15 cellular contexts compared by ENCODE assay signal in genomic region chr16:6250516-6250915, GRCh38.
DNase-seq lines count a peak whose midpoint lies in the region; ATAC-seq and TF ChIP-seq lines count a peak whose summit lies in the region.
"Had no signal": no experiment of that assay in that cellular context is flagged by ENCODE, and none has a peak within 500 bp of the region (broad histone marks: within the 10 kb centered on the region; RNA-seq: fewer than 3 reads in every experiment).

No MANE protein-coding gene starts in this region.

- no peak overlapping the region for H2AFZ ChIP-seq in GM23338

- peaks cover 34% of the 10 kb centered on the region for H3K4me1 Mint-ChIP-seq in GM23338
- no peaks in the 10 kb centered on the region for H3K4me1 Mint-ChIP-seq in activated CD4-positive, alpha-beta memory T cell treated with anti-CD3 and anti-CD28 coated beads for 36 hours (ENCODE audit: low read depth)

- H3F3A ChIP-seq in GM23338 (replicated peaks; ENCODE audit: low read depth), result no peaks in the 10 kb centered on the region

- intact Hi-C loops in activated CD4-positive, alpha-beta memory T cell treated with anti-CD3 and anti-CD28 coated beads for 36 hours (cut with micrococcal nuclease), result no loop called here

- no peak overlapping the region for H3K4ac ChIP-seq in mesendoderm (ENCODE audit: low read depth, low read length)

- no peak overlapping the region for H3K18ac ChIP-seq in mesendoderm (ENCODE audit: low read length)

- no peaks in the 10 kb centered on the region for H3K79me1 ChIP-seq in mesendoderm (ENCODE audit: low read length)

- H3K27me3 ChIP-seq in GM23338 (ENCODE audit: insufficient read depth) (no peaks in the 10 kb centered on the region), mesendoderm (ENCODE audit: insufficient read depth, low read length, poor library complexity) (no peaks in the 10 kb centered on the region)

- peaks cover 2% of the 10 kb centered on the region for H3K27me3 Mint-ChIP-seq in GM23338 (ENCODE audit: insufficient read depth, low read depth, poor library complexity)
- no peaks in the 10 kb centered on the region for H3K27me3 Mint-ChIP-seq in activated CD4-positive, alpha-beta memory T cell treated with anti-CD3 and anti-CD28 coated beads for 36 hours

- CTCF ChIA-PET in activated CD4-positive, alpha-beta memory T cell treated with anti-CD3 and anti-CD28 coated beads for 36 hours (lab: Charles Lee), result no interaction called here

- POLR2A ChIA-PET in activated CD4-positive, alpha-beta memory T cell treated with anti-CD3 and anti-CD28 coated beads for 36 hours (lab: Charles Lee), result no interaction called here

- H3K27ac ChIP-seq in GM23338 (ENCODE audit: low read depth) (no peak overlapping the region), mesendoderm (ENCODE audit: low read depth, low read length) (no peak overlapping the region)

- H3K9me3 Mint-ChIP-seq in GM23338, result no peaks in the 10 kb centered on the region
- peaks cover 22% of the 10 kb centered on the region for H3K9me3 Mint-ChIP-seq in activated CD4-positive, alpha-beta memory T cell treated with anti-CD3 and anti-CD28 coated beads for 36 hours
- H3K9me3 Mint-ChIP-seq: H9 had no signal

- H3K4me3 Mint-ChIP-seq in GM23338, result no peak overlapping the region
- no peak overlapping the region for H3K4me3 Mint-ChIP-seq in activated CD4-positive, alpha-beta memory T cell treated with anti-CD3 and anti-CD28 coated beads for 36 hours
- H3K4me3 Mint-ChIP-seq: CD8-positive, alpha-beta T cell; H9 had no signal

- peaks cover 6% of the 10 kb centered on the region; the same call in 1 of the 2 replicates for H3K9me2 ChIP-seq in GM23338 (ENCODE audit: insufficient read depth)

- H3K4me1 ChIP-seq in GM23338 (ENCODE audit: insufficient read depth), result peaks cover 3% of the 10 kb centered on the region; the same call in 1 of the 2 replicates
- H3K4me1 ChIP-seq in mesendoderm (ENCODE audit: control insufficient read depth, low read depth, low read length), result peaks cover 3% of the 10 kb centered on the region
- H3K4me1 ChIP-seq: Caco-2 had no signal

- no peaks in the 10 kb centered on the region for H3K79me2 ChIP-seq in GM23338 (replicated peaks; ENCODE audit: insufficient read depth)
- no peaks in the 10 kb centered on the region for H3K79me2 ChIP-seq in mesendoderm (ENCODE audit: control insufficient read depth, insufficient read depth, low read length)

- H4K20me1 ChIP-seq in GM23338 (replicated peaks; ENCODE audit: insufficient read depth), result no peaks in the 10 kb centered on the region

- H3K4me2 ChIP-seq in GM23338 (no peak overlapping the region), mesendoderm (ENCODE audit: low read length) (no peak overlapping the region)

- H3K27ac Mint-ChIP-seq in GM23338, result no peak overlapping the region
- no peak overlapping the region for H3K27ac Mint-ChIP-seq in activated CD4-positive, alpha-beta memory T cell treated with anti-CD3 and anti-CD28 coated beads for 36 hours
- H3K27ac Mint-ChIP-seq: CD8-positive, alpha-beta T cell; H9 had no signal

- H2AK5ac ChIP-seq in mesendoderm (ENCODE audit: low read length), result no peak overlapping the region

- H3K56ac ChIP-seq in mesendoderm (ENCODE audit: low read length), result no peak overlapping the region

- H2BK5ac ChIP-seq in mesendoderm (ENCODE audit: low read length), result no peak overlapping the region

- DNase-seq in GM23338 (ENCODE audit: low spot score), result no peak
- peak; percentile 50 to 86 for DNase-seq in cerebellar nuclear complex (lab: John Stamatoyannopoulos, UW)
- DNase-seq in mesendoderm, result peak; percentile 78
- peak; percentile 20 for DNase-seq in retina
- no peak for DNase-seq in activated CD4-positive, alpha-beta memory T cell treated with anti-CD3 and anti-CD28 coated beads for 36 hours
- DNase-seq in OCI-M2 (lab: John Stamatoyannopoulos, UW; ENCODE audit: unreplicated experiment), result no peak
- no peak for DNase-seq in 8988T
- DNase-seq: Caco-2; CD8-positive, alpha-beta T cell; DMS153; DND-41; GDM1; H9 had no signal

- H3K4me3 ChIP-seq in GM23338 (no peak overlapping the region), mesendoderm (ENCODE audit: low read length) (no peak overlapping the region)
- H3K4me3 ChIP-seq: GM12878 had no signal

- peak; percentile 50; the same call in 2 of the 3 replicates for ATAC-seq in GM23338
- ATAC-seq: CD8-positive, alpha-beta T cell; GM12878; HCT116 had no signal

- peaks cover 2% of the 10 kb centered on the region; the same call in 1 of the 3 replicates for H3K36me3 Mint-ChIP-seq in GM23338 (ENCODE audit: low read depth)
- H3K36me3 Mint-ChIP-seq in activated CD4-positive, alpha-beta memory T cell treated with anti-CD3 and anti-CD28 coated beads for 36 hours, result no peaks in the 10 kb centered on the region
- H3K36me3 Mint-ChIP-seq: CD8-positive, alpha-beta T cell had no signal

- WGBS in mesendoderm (ENCODE audit: extremely low coverage, insufficient coverage, low lambda C conversion rate), result no CpG with 5 or more reads among the region's 3 CpGs

- H3K9ac ChIP-seq in mesendoderm (ENCODE audit: low read length), result no peak overlapping the region

- no peak overlapping the region for H3K23ac ChIP-seq in mesendoderm (ENCODE audit: low read length)

- no peak overlapping the region for H4K5ac ChIP-seq in mesendoderm (ENCODE audit: low read length)

- H3K36me3 ChIP-seq in GM23338 (ENCODE audit: insufficient read depth) (no peaks in the 10 kb centered on the region; the same call in 1 of the 2 replicates), mesendoderm (ENCODE audit: control insufficient read depth, insufficient read depth, low read length) (no peaks in the 10 kb centered on the region)

- no peak for TF ChIP-seq CTCF in GM23338 (conservative IDR thresholded peaks at IDR 0.05; ENCODE audit: low read depth in 2 of 2)

- H4K8ac ChIP-seq in mesendoderm (ENCODE audit: low read depth, low read length), result no peak overlapping the region

- no peak overlapping the region for H2BK15ac ChIP-seq in mesendoderm (replicated peaks; ENCODE audit: low read depth)

- H2BK120ac ChIP-seq in mesendoderm (ENCODE audit: low read depth, low read length), result no peak overlapping the region

TF ChIP-seq in GM23338, 12 proteins besides CTCF, POLR2A, EP300 and RAD21:
- TF ChIP-seq POLR2AphosphoS5 (IDR thresholded peaks at IDR 0.05; ENCODE audit: low read depth) (no peak), EZH2phosphoT487 (IDR thresholded peaks at IDR 0.05; ENCODE audit: unreplicated experiment) (no peak), ZNF114 (CRISPR knock-in tag; IDR thresholded peaks at IDR 0.05) (no peak), STAT1 (IDR thresholded peaks at IDR 0.05; ENCODE audit: unreplicated experiment) (no peak), NANOG (IDR thresholded peaks at IDR 0.05; ENCODE audit: borderline replicate concordance) (no peak), ZNF331 (CRISPR knock-in tag; IDR thresholded peaks at IDR 0.05; ENCODE audit: low read depth) (no peak), REST (IDR thresholded peaks at IDR 0.05; ENCODE audit: unreplicated experiment) (no peak)

Comparison
In these comparisons a context has a peak if more than half of its experiments do, and no peak if none do; other contexts are left out.
1. DNase-seq: peak in cerebellar nuclear complex (2 of 2), mesendoderm (single experiment) and retina (single experiment); none in GM23338 (single experiment), activated CD4-positive, alpha-beta memory T cell treated with anti-CD3 and anti-CD28 coated beads for 36 hours (single experiment), OCI-M2 (single experiment) and 8988T (single experiment).